In the genomic region with DNA sequence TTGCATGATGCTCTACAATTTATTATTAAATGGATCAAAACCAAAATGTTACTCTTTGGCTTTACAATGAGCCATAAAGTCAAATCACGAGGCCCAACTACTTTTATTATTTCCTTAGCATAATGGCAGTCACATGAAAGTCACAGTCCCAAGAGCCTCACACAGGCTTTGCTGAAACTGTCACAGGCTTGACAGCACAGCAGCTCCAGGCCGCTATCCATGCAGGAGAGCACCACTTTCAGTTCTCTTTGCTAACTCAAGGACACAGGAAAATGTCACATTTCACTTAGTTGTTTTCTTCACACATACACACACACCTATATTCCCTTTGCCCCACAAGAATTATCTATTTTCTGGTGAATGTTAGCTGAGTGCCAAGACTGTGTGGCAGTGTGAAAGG, we compare ENCODE assay signal across 19 cellular contexts. TPM values are rescaled to one million over a fixed set of nuclear protein-coding genes. Genes with fewer than 3 reads are reported as not detected.
A peak's percentile ranks its signal among the peaks of the same experiment; 100 is the strongest.
DNase-seq lines count a peak whose midpoint lies in the region; ATAC-seq and TF ChIP-seq lines count a peak whose summit lies in the region.
"Had no signal": no experiment of that assay in that cellular context is flagged by ENCODE, and none has a peak within 500 bp of the region (broad histone marks: within the 10 kb centered on the region; RNA-seq: fewer than 3 reads in every experiment).

No MANE protein-coding gene starts in this region.

- ATAC-seq in GM18907 (IDR thresholded peaks at IDR 0.05; ENCODE audit: unreplicated experiment) (peak; percentile 37), HG02884 (IDR thresholded peaks at IDR 0.05; ENCODE audit: unreplicated experiment) (peak; percentile 46)
- ATAC-seq: stimulated activated naive CD8-positive, alpha-beta T cell treated with anti-CD3 and anti-CD28 coated beads, Interleukin-15, amount 100 ng/mL, for 72 hours had no signal

- H3K9me3 Mint-ChIP-seq in nephron = no peaks in the 10 kb centered on the region
- no peaks in the 10 kb centered on the region for H3K9me3 Mint-ChIP-seq in CD8-positive, alpha-beta memory T cell
- no peaks in the 10 kb centered on the region for H3K9me3 Mint-ChIP-seq in activated T-cell treated with anti-CD3 and anti-CD28 coated beads, Interleukin-2, amount 50 U/mL, for 24 hours
- H3K9me3 Mint-ChIP-seq: activated T-helper 2 cell treated with anti-CD3 and anti-CD28 coated beads, Interferon-gamma antibody, Interleukin-2, Interleukin-4, amounts not matched to agents 10 μg/mL and 5 μg/mL and 100 μg/mL, durations not matched to agents 14 hours and 24 hours and 36 hours; stimulated activated naive CD8-positive, alpha-beta T cell treated with anti-CD3 and anti-CD28 coated beads, Interleukin-15, amount 100 ng/mL, for 72 hours had no signal

- no peaks in the 10 kb centered on the region for H3K27me3 ChIP-seq in CD8-positive, alpha-beta memory T cell (ENCODE audit: insufficient read depth, low read length, poor library complexity, severe bottlenecking)
- H3K27me3 ChIP-seq: ascending aorta had no signal

- no peaks in the 10 kb centered on the region for H3K36me3 Mint-ChIP-seq in nephron (ENCODE audit: low read depth)
- no peaks in the 10 kb centered on the region for H3K36me3 Mint-ChIP-seq in CD8-positive, alpha-beta memory T cell
- no peaks in the 10 kb centered on the region for H3K36me3 Mint-ChIP-seq in activated T-cell treated with anti-CD3 and anti-CD28 coated beads, Interleukin-2, amount 50 U/mL, for 24 hours (ENCODE audit: low read depth)

- H3K27ac Mint-ChIP-seq in nephron = peak overlapping the region in 2 of 3 experiments; percentile 21 to 51
- no peak overlapping the region for H3K27ac Mint-ChIP-seq in CD8-positive, alpha-beta memory T cell
- H3K27ac Mint-ChIP-seq in activated T-cell treated with anti-CD3 and anti-CD28 coated beads, Interleukin-2, amount 50 U/mL, for 24 hours = no peak overlapping the region
- H3K27ac Mint-ChIP-seq: activated T-helper 2 cell treated with anti-CD3 and anti-CD28 coated beads, Interferon-gamma antibody, Interleukin-2, Interleukin-4, amounts not matched to agents 10 μg/mL and 5 μg/mL and 100 μg/mL, durations not matched to agents 14 hours and 24 hours and 36 hours; stimulated activated naive CD8-positive, alpha-beta T cell treated with anti-CD3 and anti-CD28 coated beads, Interleukin-15, amount 100 ng/mL, for 72 hours had no signal

- peaks cover 52% of the 10 kb centered on the region for H3K4me1 Mint-ChIP-seq in nephron
- H3K4me1 Mint-ChIP-seq in CD8-positive, alpha-beta memory T cell = no peaks in the 10 kb centered on the region
- H3K4me1 Mint-ChIP-seq in activated T-cell treated with anti-CD3 and anti-CD28 coated beads, Interleukin-2, amount 50 U/mL, for 24 hours (ENCODE audit: low read depth) = no peaks in the 10 kb centered on the region
- H3K4me1 Mint-ChIP-seq: stimulated activated naive CD8-positive, alpha-beta T cell treated with anti-CD3 and anti-CD28 coated beads, Interleukin-15, amount 100 ng/mL, for 72 hours had no signal

- TF ChIP-seq CTCF in nephron (IDR thresholded peaks at IDR 0.05; ENCODE audit: unreplicated experiment in 3 of 3) = no peak

- H3K9me3 ChIP-seq in CD8-positive, alpha-beta memory T cell (ENCODE audit: low read length) = no peaks in the 10 kb centered on the region
- H3K9me3 ChIP-seq: ascending aorta, neutrophil had no signal

- H3K4me1 ChIP-seq in CD8-positive, alpha-beta memory T cell (ENCODE audit: insufficient read depth, low read length) = no peaks in the 10 kb centered on the region
- H3K4me1 ChIP-seq: ascending aorta had no signal

- no peak overlapping the region for H3K4me3 Mint-ChIP-seq in nephron
- no peak overlapping the region for H3K4me3 Mint-ChIP-seq in CD8-positive, alpha-beta memory T cell
- H3K4me3 Mint-ChIP-seq in activated T-cell treated with anti-CD3 and anti-CD28 coated beads, Interleukin-2, amount 50 U/mL, for 24 hours = no peak overlapping the region
- H3K4me3 Mint-ChIP-seq: stimulated activated naive CD8-positive, alpha-beta T cell treated with anti-CD3 and anti-CD28 coated beads, Interleukin-15, amount 100 ng/mL, for 72 hours had no signal

- CTCF ChIA-PET in CD8-positive, alpha-beta memory T cell (lab: Charles Lee) = interaction anchor here (1.1 kb wide), 1 partner anchor 28 kb away, joined by 3 read pairs; no protein-coding TSS in a partner anchor

- H3K36me3 ChIP-seq in CD8-positive, alpha-beta memory T cell (ENCODE audit: insufficient read depth, low read length) = no peaks in the 10 kb centered on the region
- H3K36me3 ChIP-seq: ascending aorta, neutrophil had no signal

- no peaks in the 10 kb centered on the region for H3K27me3 Mint-ChIP-seq in nephron (ENCODE audit: low read depth)
- peaks cover 0 to 33% of the 10 kb centered on the region in 2 donors for H3K27me3 Mint-ChIP-seq in CD8-positive, alpha-beta memory T cell
- H3K27me3 Mint-ChIP-seq in activated T-cell treated with anti-CD3 and anti-CD28 coated beads, Interleukin-2, amount 50 U/mL, for 24 hours = peaks cover 18% of the 10 kb centered on the region

- POLR2A ChIA-PET in CD8-positive, alpha-beta memory T cell (lab: Charles Lee) = no interaction called here

- no peak overlapping the region for H3K27ac ChIP-seq in CD8-positive, alpha-beta memory T cell (ENCODE audit: low read depth, low read length)
- H3K27ac ChIP-seq: ascending aorta, C4-2B, neutrophil, RWPE1 had no signal

- no peak overlapping the region for H3K4me3 ChIP-seq in CD8-positive, alpha-beta memory T cell (ENCODE audit: low read length)
- H3K4me3 ChIP-seq: ascending aorta had no signal

- DNase-seq in NOMO-1 treated with dmso at 0.1 percent for 144 hours (lab: John Stamatoyannopoulos, UW; ENCODE audit: unreplicated experiment) = peak; percentile 36
- DNase-seq in GF-D8 (lab: John Stamatoyannopoulos, UW) = no peak
- DNase-seq in CD8-positive, alpha-beta memory T cell = no peak
- no peak for DNase-seq in activated T-cell treated with anti-CD3 and anti-CD28 coated beads, Interleukin-2, amount 50 U/mL, for 24 hours
- DNase-seq in retina = no peak
- DNase-seq: dermis blood vessel endothelial cell; NCI-H1105; stimulated activated naive CD8-positive, alpha-beta T cell treated with anti-CD3 and anti-CD28 coated beads, Interleukin-15, amount 100 ng/mL, for 72 hours had no signal

RNA-seq across cellular contexts. Expression of gene MSGN1, which starts 11.1 kb away (rescaled TPM):
- total RNA-seq in CD8-positive, alpha-beta memory T cell = not detected
- polyA plus RNA-seq in CD8-positive, alpha-beta memory T cell = not detected
- total RNA-seq: activated T-helper 2 cell treated with anti-CD3 and anti-CD28 coated beads, Interferon-gamma antibody, Interleukin-2, Interleukin-4, amounts not matched to agents 10 μg/mL and 5 μg/mL and 100 μg/mL, durations not matched to agents 14 hours and 24 hours and 36 hours; ascending aorta; dermis blood vessel endothelial cell; fibroblast of lung; lower leg skin; T-helper 2 cell treated with Interferon-gamma antibody and Interleukin-4, amounts not matched to agents 100 ng/mL and 5 ng/mL, for 36 hours had no signal
- polyA plus RNA-seq: fibroblast of lung had no signal

RNA-seq across cellular contexts. Expression of gene GEN1, which starts 51.2 kb away (rescaled TPM):
- 10 to 100 TPM; 23.6 to 28.8 TPM for total RNA-seq in CD8-positive, alpha-beta memory T cell
- polyA plus RNA-seq in CD8-positive, alpha-beta memory T cell = 0.31 TPM
- total RNA-seq: ascending aorta had no signal

RNA-seq across cellular contexts. Expression of gene SMC6, which starts 51.6 kb away (rescaled TPM):
- total RNA-seq in CD8-positive, alpha-beta memory T cell = 10 to 100 TPM; 23.7 to 25.7 TPM
- polyA plus RNA-seq in CD8-positive, alpha-beta memory T cell = 15.8 TPM

Comparison
In these comparisons a context has a peak if more than half of its experiments do, and no peak if none do; other contexts are left out.
1. H3K27ac Mint-ChIP-seq: peak in nephron (2 of 3); none in CD8-positive, alpha-beta memory T cell (0 of 8) and activated T-cell treated with anti-CD3 and anti-CD28 coated beads, Interleukin-2, amount 50 U/mL, for 24 hours (single experiment).